Comparison of ENCODE assay signal across 8 cellular contexts in genomic region chr17:17750881-17751280, GRCh38.
DNase-seq lines count a peak whose midpoint lies in the region; ATAC-seq and TF ChIP-seq lines count a peak whose summit lies in the region.

No MANE protein-coding gene starts in this region.

- H3K36me3 Mint-ChIP-seq in activated T-helper 2 cell treated with anti-CD3 and anti-CD28 coated beads, Interferon-gamma antibody, Interleukin-2, Interleukin-4, amounts not matched to agents 10 μg/mL and 5 μg/mL and 100 μg/mL, durations not matched to agents 14 hours and 24 hours and 36 hours (ENCODE audit: low read depth), result no peaks in the 10 kb centered on the region
- H3K36me3 Mint-ChIP-seq in natural killer cell (no peaks in the 10 kb centered on the region), Calu3 (ENCODE audit: insufficient read depth, unreplicated experiment) (peaks cover 16% of the 10 kb centered on the region)

- H3K4me3 Mint-ChIP-seq in activated T-helper 2 cell treated with anti-CD3 and anti-CD28 coated beads, Interferon-gamma antibody, Interleukin-2, Interleukin-4, amounts not matched to agents 10 μg/mL and 5 μg/mL and 100 μg/mL, durations not matched to agents 14 hours and 24 hours and 36 hours (ENCODE audit: low read depth), result peak overlapping the region; percentile 76
- H3K4me3 Mint-ChIP-seq in natural killer cell (peak overlapping the region; percentile 91), Calu3 (ENCODE audit: low read depth, unreplicated experiment) (no peak overlapping the region)

- H3K4me1 Mint-ChIP-seq in activated T-helper 2 cell treated with anti-CD3 and anti-CD28 coated beads, Interferon-gamma antibody, Interleukin-2, Interleukin-4, amounts not matched to agents 10 μg/mL and 5 μg/mL and 100 μg/mL, durations not matched to agents 14 hours and 24 hours and 36 hours (ENCODE audit: low read depth), result peaks cover 35% of the 10 kb centered on the region
- H3K4me1 Mint-ChIP-seq in natural killer cell (peaks cover 49 to 51% of the 10 kb centered on the region in 2 donors), Calu3 (ENCODE audit: low read depth, unreplicated experiment) (peaks cover 25% of the 10 kb centered on the region)

- DNase-seq in GM12865 (ENCODE audit: low read depth) (peak; percentile 87), natural killer cell (peak; percentile 38), Calu3 (no peak), mesenteric fat pad (ENCODE audit: low spot score) (no peak), NCI-H526 treated with DMSO at 0.1 percent for 48 hours (lab: John Stamatoyannopoulos, UW) (no peak), midbrain (lab: John Stamatoyannopoulos, UW) (no peak)
- peak; percentile 82 for DNase-seq in Jurkat, Clone E6-1 (ENCODE audit: low read depth, low spot score)
- peak; percentile 36 for DNase-seq in activated T-helper 2 cell treated with anti-CD3 and anti-CD28 coated beads, Interferon-gamma antibody, Interleukin-2, Interleukin-4, amounts not matched to agents 10 μg/mL and 5 μg/mL and 100 μg/mL, durations not matched to agents 14 hours and 24 hours and 36 hours (ENCODE audit: low spot score)

- peak overlapping the region; percentile 93 for H3K27ac Mint-ChIP-seq in activated T-helper 2 cell treated with anti-CD3 and anti-CD28 coated beads, Interferon-gamma antibody, Interleukin-2, Interleukin-4, amounts not matched to agents 10 μg/mL and 5 μg/mL and 100 μg/mL, durations not matched to agents 14 hours and 24 hours and 36 hours
- H3K27ac Mint-ChIP-seq in natural killer cell (peak overlapping the region; percentile 95 to 99), Calu3 (ENCODE audit: unreplicated experiment) (no peak overlapping the region)

- peak overlapping the region; percentile 53 for H3K4me3 ChIP-seq in GM12865 (ENCODE audit: low read depth, low read length)
- peak overlapping the region; percentile 54 for H3K4me3 ChIP-seq in Jurkat, Clone E6-1 (ENCODE audit: low read length)

- no peaks in the 10 kb centered on the region for H3K27me3 Mint-ChIP-seq in activated T-helper 2 cell treated with anti-CD3 and anti-CD28 coated beads, Interferon-gamma antibody, Interleukin-2, Interleukin-4, amounts not matched to agents 10 μg/mL and 5 μg/mL and 100 μg/mL, durations not matched to agents 14 hours and 24 hours and 36 hours (ENCODE audit: low read depth)
- no peaks in the 10 kb centered on the region for H3K27me3 Mint-ChIP-seq in natural killer cell (ENCODE audit: low read depth in 2 of 2)
- H3K27me3 Mint-ChIP-seq in Calu3 (ENCODE audit: unreplicated experiment), result no peaks in the 10 kb centered on the region

- TF ChIP-seq CTCF in GM12865 (IDR thresholded peaks at IDR 0.05; ENCODE audit: insufficient read depth, low read depth, low read length, missing control alignments) (no peak), natural killer cell (IDR thresholded peaks at IDR 0.05) (no peak), Calu3 (IDR thresholded peaks at IDR 0.05; ENCODE audit: unreplicated experiment) (no peak)

- H3K9me3 Mint-ChIP-seq in activated T-helper 2 cell treated with anti-CD3 and anti-CD28 coated beads, Interferon-gamma antibody, Interleukin-2, Interleukin-4, amounts not matched to agents 10 μg/mL and 5 μg/mL and 100 μg/mL, durations not matched to agents 14 hours and 24 hours and 36 hours, result no peaks in the 10 kb centered on the region
- no peaks in the 10 kb centered on the region for H3K9me3 Mint-ChIP-seq in natural killer cell
- no peaks in the 10 kb centered on the region for H3K9me3 Mint-ChIP-seq in Calu3 (ENCODE audit: low read depth, unreplicated experiment)

- intact Hi-C loops in activated T-helper 2 cell treated with anti-CD3 and anti-CD28 coated beads, Interferon-gamma antibody, Interleukin-2, Interleukin-4, amounts not matched to agents 10 μg/mL and 5 μg/mL and 100 μg/mL, durations not matched to agents 14 hours and 24 hours and 36 hours (cut with micrococcal nuclease), result loop anchor here (1.0 to 5.0 kb wide), 5 partner anchors 36 to 221 kb away; partner anchors contain the start of genes DRC3, PEMT and TOM1L2
- intact Hi-C loops in natural killer cell (cut with micrococcal nuclease) (loop anchor here (2.0 to 5.0 kb wide), 4 partner anchors 39 to 221 kb away; partner anchors contain the start of genes DRC3, SREBF1 and TOM1L2), Calu3 (cut with micrococcal nuclease; ENCODE audit: unreplicated experiment) (no loop called here)

- peak; percentile 15 to 22 (median 16) for ATAC-seq in natural killer cell

- CTCF ChIA-PET in Calu3 (lab: Charles Lee), result no interaction called here

- no TSS peak for BruUV-seq in Calu3 (replicated peaks; lab: Mats Ljungman, UMichigan)

Comparison
In these comparisons a context has a peak if more than half of its experiments do, and no peak if none do; other contexts are left out.
1. DNase-seq: peak in GM12865 (single experiment), Jurkat, Clone E6-1 (single experiment), activated T-helper 2 cell treated with anti-CD3 and anti-CD28 coated beads, Interferon-gamma antibody, Interleukin-2, Interleukin-4, amounts not matched to agents 10 μg/mL and 5 μg/mL and 100 μg/mL, durations not matched to agents 14 hours and 24 hours and 36 hours (single experiment) and natural killer cell (single experiment); none in Calu3 (single experiment), mesenteric fat pad (single experiment), NCI-H526 treated with DMSO at 0.1 percent for 48 hours (single experiment) and midbrain (single experiment).